In genomic region chr17:59365383-59365981, GRCh38 we compare ENCODE assay signal across 1 cellular context.
TF ChIP-seq lines count a peak whose summit lies in the region.

No MANE protein-coding gene starts in this region.

TF ChIP-seq in K562, 482 proteins besides CTCF, POLR2A, EP300 and RAD21 (continued from another document and continues in another):
- TF ChIP-seq GATAD2B (IDR thresholded peaks at IDR 0.05; ENCODE audit: borderline replicate concordance) (peak; percentile 41; the same call in 1 of the 2 replicates), ARNT (IDR thresholded peaks at IDR 0.05) (0 out of 4 replicates have a peak, but pooled peaks of 1 of the 2 experiments have one; percentile 54), BCOR (IDR thresholded peaks at IDR 0.05) (peak; percentile 84), TEAD1 (CRISPR knock-in tag; IDR thresholded peaks at IDR 0.05) (peak in 1 of 2 experiments; percentile 73; a peak in 2 of 4 replicates), E2F6 (IDR thresholded peaks at IDR 0.05; ENCODE audit: borderline replicate concordance in 1 of 2, extremely low read depth in 1 of 2, insufficient read depth in 1 of 2, insufficient read length in 1 of 2, low read depth in 1 of 2, low read length in 1 of 2, poor library complexity in 1 of 2, severe bottlenecking in 1 of 2) (no peak), JUND (IDR thresholded peaks at IDR 0.05; ENCODE audit: borderline replicate concordance, low read depth, low read length) (0 out of 2 replicates have a peak, but pooled peaks have one; percentile 10), JUND (tag; IDR thresholded peaks at IDR 0.05; ENCODE audit: borderline replicate concordance, low read depth, low read length) (peak; percentile 40; the same call in 1 of the 3 replicates), ZNF449 (CRISPR knock-in tag; IDR thresholded peaks at IDR 0.05) (peak; percentile 56; the same call in 1 of the 2 replicates), TCF3 (CRISPR knock-in tag; IDR thresholded peaks at IDR 0.05) (peak; percentile 96), RNF2 (IDR thresholded peaks at IDR 0.05) (peak; percentile 77), ZNF584 (CRISPR knock-in tag; IDR thresholded peaks at IDR 0.05; ENCODE audit: low read depth) (0 out of 2 replicates have a peak, but pooled peaks have one; percentile 42), PATZ1 (CRISPR knock-in tag; IDR thresholded peaks at IDR 0.05; ENCODE audit: borderline replicate concordance) (no peak), KLF16 (IDR thresholded peaks at IDR 0.05) (peak; percentile 97), CREB1 (IDR thresholded peaks at IDR 0.05) (peak; percentile 26; the same call in 1 of the 2 replicates), CREB1 (CRISPR knock-in tag; IDR thresholded peaks at IDR 0.05) (0 out of 2 replicates have a peak, but pooled peaks have one; percentile 25), YBX1 (IDR thresholded peaks at IDR 0.05) (no peak), ZNF134 (CRISPR knock-in tag; conservative IDR thresholded peaks at IDR 0.05) (0 out of 2 replicates have a peak, but pooled peaks have one; percentile 14), SMARCC2 (IDR thresholded peaks at IDR 0.05; ENCODE audit: low read depth) (peak; percentile 81), MAFK (IDR thresholded peaks at IDR 0.05; ENCODE audit: low read length) (no peak; the same call in 1 of the 2 replicates), RUNX1 (IDR thresholded peaks at IDR 0.05; ENCODE audit: low read depth) (peak; percentile 59; the same call in 1 of the 2 replicates), JUN (IDR thresholded peaks at IDR 0.05; ENCODE audit: borderline replicate concordance, low read depth, low read length) (0 out of 2 replicates have a peak, but pooled peaks have one; percentile 23), JUN (CRISPR knock-in tag; IDR thresholded peaks at IDR 0.05; ENCODE audit: borderline replicate concordance) (no peak), ATF7 (IDR thresholded peaks at IDR 0.05) (no peak; the same call in 1 of the 2 replicates), SMARCA4 (IDR thresholded peaks at IDR 0.05) (peak; percentile 93), NCOR1 (IDR thresholded peaks at IDR 0.05) (peak; percentile 96), HLTF (IDR thresholded peaks at IDR 0.05) (0 out of 2 replicates have a peak, but pooled peaks have one; percentile 43), SETDB1 (IDR thresholded peaks at IDR 0.05; ENCODE audit: low read length) (no peak), PKNOX1 (IDR thresholded peaks at IDR 0.05) (peak; percentile 87), SAP30 (IDR thresholded peaks at IDR 0.05; ENCODE audit: borderline replicate concordance, insufficient read depth, low read depth, low read length, poor library complexity, severe bottlenecking) (no peak), CEBPG (CRISPR knock-in tag; IDR thresholded peaks at IDR 0.05) (no peak), CEBPG (tag; conservative IDR thresholded peaks at IDR 0.05 in 1 of 2, IDR thresholded peaks at IDR 0.05 in 1 of 2) (peak in 1 of 2 experiments; percentile 9; a peak in 1 of 4 replicates), SOX6 (IDR thresholded peaks at IDR 0.05) (peak; percentile 100), TAL1 (IDR thresholded peaks at IDR 0.05) (peak; percentile 95), CBFB (CRISPR knock-in tag; IDR thresholded peaks at IDR 0.05) (no peak), PML (IDR thresholded peaks at IDR 0.05; ENCODE audit: low read length) (peak; percentile 93), CHAMP1 (IDR thresholded peaks at IDR 0.05) (peak; percentile 54; the same call in 1 of the 2 replicates), KHSRP (IDR thresholded peaks at IDR 0.05) (peak; percentile 43; the same call in 1 of the 2 replicates), ZNF644 (tag; IDR thresholded peaks at IDR 0.05; ENCODE audit: low read depth) (peak; percentile 88), BACH1 (tag; IDR thresholded peaks at IDR 0.05) (no peak), PYGO2 (tag; IDR thresholded peaks at IDR 0.05) (0 out of 2 replicates have a peak, but pooled peaks have one; percentile 48), CCNT2 (IDR thresholded peaks at IDR 0.05; ENCODE audit: borderline replicate concordance, extremely low read depth, insufficient read length, low read depth, low read length) (peak; percentile 51), ATF4 (CRISPR knock-in tag; IDR thresholded peaks at IDR 0.05) (0 out of 2 replicates have a peak, but pooled peaks have one; percentile 39), ELF1 (tag; IDR thresholded peaks at IDR 0.05) (0 out of 2 replicates have a peak, but pooled peaks have one; percentile 51), ERF (CRISPR knock-in tag; IDR thresholded peaks at IDR 0.05) (0 out of 2 replicates have a peak, but pooled peaks have one; percentile 20), NFIX (CRISPR knock-in tag; IDR thresholded peaks at IDR 0.05; ENCODE audit: low read depth) (no peak), NR2F6 (CRISPR knock-in tag; IDR thresholded peaks at IDR 0.05) (peak; percentile 39; the same call in 1 of the 2 replicates), GABPA (tag; conservative IDR thresholded peaks at IDR 0.05; ENCODE audit: low read depth) (0 out of 2 replicates have a peak, but pooled peaks have one; percentile 28), ZFP36 (IDR thresholded peaks at IDR 0.05; ENCODE audit: low read depth, low read length, partially characterized antibody) (peak; percentile 3), NFE2L1 (tag; IDR thresholded peaks at IDR 0.05; ENCODE audit: borderline replicate concordance, low read depth) (no peak), MECOM (CRISPR knock-in tag; IDR thresholded peaks at IDR 0.05) (peak; percentile 84), WHSC1 (IDR thresholded peaks at IDR 0.05; ENCODE audit: low read length) (no peak), NR2C1 (IDR thresholded peaks at IDR 0.05) (peak; percentile 71), NR2C1 (tag; IDR thresholded peaks at IDR 0.05) (peak; percentile 86), SNIP1 (IDR thresholded peaks at IDR 0.05; ENCODE audit: low read depth) (no peak), MNT (conservative IDR thresholded peaks at IDR 0.05) (peak in 1 of 2 experiments; percentile 74; a peak in 2 of 4 replicates), ZNF699 (CRISPR knock-in tag; IDR thresholded peaks at IDR 0.05; ENCODE audit: insufficient replicate concordance) (no peak), EHMT2 (IDR thresholded peaks at IDR 0.05) (no peak), U2AF1 (optimal IDR thresholded peaks at IDR 0.05; ENCODE audit: low read depth, low read length) (no peak), CBX3 (IDR thresholded peaks at IDR 0.05; ENCODE audit: borderline replicate concordance in 1 of 2, low read length in 2 of 2) (no peak), CAMTA2 (CRISPR knock-in tag; conservative IDR thresholded peaks at IDR 0.05) (no peak), FOSL1 (tag; conservative IDR thresholded peaks at IDR 0.05) (peak; percentile 76), CC2D1A (IDR thresholded peaks at IDR 0.05) (peak; percentile 88), ZNF24 (IDR thresholded peaks at IDR 0.05) (no peak), THAP12 (CRISPR knock-in tag; IDR thresholded peaks at IDR 0.05) (no peak), ZKSCAN8 (CRISPR knock-in tag; IDR thresholded peaks at IDR 0.05) (peak; percentile 51; the same call in 1 of the 2 replicates)
